Comparison of ENCODE assay signal across 8 cellular contexts in the genomic region with DNA sequence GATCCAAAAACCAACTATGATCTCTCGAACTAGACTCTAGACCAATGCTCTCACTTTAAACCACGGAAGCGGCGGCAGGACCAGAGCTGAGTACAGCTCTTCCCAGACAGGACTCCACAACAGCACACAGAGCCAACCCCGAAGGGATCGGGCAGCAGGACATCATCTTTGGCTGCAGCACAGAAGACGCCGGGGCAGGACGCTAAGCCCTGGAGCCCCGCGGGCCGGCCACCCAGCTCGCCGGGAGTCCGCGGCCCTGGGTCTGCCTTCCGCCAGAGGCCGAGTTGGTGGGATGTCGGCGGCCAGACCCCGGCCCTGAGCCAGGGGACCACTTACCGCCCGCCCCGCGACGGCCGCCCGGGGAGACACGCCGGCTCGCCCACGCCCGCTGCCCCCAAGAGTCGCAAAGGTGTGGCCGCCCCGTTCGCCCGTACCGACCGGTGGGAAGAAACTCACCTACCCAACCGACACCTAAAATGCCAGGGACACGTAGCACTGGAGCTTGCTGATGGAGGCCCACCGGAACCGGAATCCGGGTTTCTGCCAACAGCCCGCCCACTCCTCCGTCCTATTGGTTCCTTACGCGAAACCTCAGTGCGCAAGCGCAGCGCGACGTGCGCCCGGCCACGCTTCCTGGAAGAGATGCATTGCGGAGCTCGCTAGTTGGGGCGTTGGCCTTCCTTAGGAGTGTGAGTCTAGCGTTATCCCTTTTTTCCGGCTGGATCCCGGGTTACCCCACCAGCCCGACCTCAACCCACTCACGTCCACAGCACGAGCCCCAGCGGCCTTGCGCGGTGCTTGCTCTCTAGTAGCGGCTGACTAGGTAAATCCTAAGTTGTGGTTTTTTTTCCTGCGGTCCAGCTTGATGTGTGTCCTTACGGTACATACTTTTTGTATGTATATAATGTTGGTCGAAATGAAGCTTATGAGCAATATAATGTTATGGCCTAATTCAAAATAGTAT. TPM values are rescaled to one million over a fixed set of nuclear protein-coding genes. Genes with fewer than 3 reads are reported as not detected.
DNase-seq lines count a peak whose midpoint lies in the region; ATAC-seq and TF ChIP-seq lines count a peak whose summit lies in the region.

SEC61G (minus strand) TSS at position 510 of the 964 bp plus-strand sequence. CDS start 1,623 bp downstream, outside the sequence.

- no peaks in the 10 kb centered on the region for H3K27me3 ChIP-seq in SK-N-SH (ENCODE audit: insufficient read depth)

- H3K9me3 ChIP-seq in SK-N-SH, result no peaks in the 10 kb centered on the region

- H3K4me1 ChIP-seq in SK-N-SH (ENCODE audit: control insufficient read depth in 1 of 2, insufficient read depth in 2 of 2, low read depth in 1 of 2, low read length in 1 of 2), result peaks cover 7 to 15% of the 10 kb centered on the region in 2 experiments; a peak in 3 of 4 replicates

- peak within 1 kb of the TSS; percentile 93 for H3K9ac ChIP-seq in SK-N-SH

- TF ChIP-seq EP300 in SK-N-SH (IDR thresholded peaks at IDR 0.05; ENCODE audit: borderline replicate concordance in 1 of 2, low read depth in 1 of 2, low read length in 1 of 2), result no peak

- peaks cover 41% of the 10 kb centered on the region for H4K20me1 ChIP-seq in SK-N-SH (ENCODE audit: insufficient read depth)

- POLR2A ChIA-PET in SK-N-SH (lab: Yijun Ruan, JAX), result interaction anchor here (0.9 to 2.5 kb wide), 9 partner anchors 9 to 656 kb away, joined by 3 to 19 read pairs (median 5); partner anchors contain the start of gene LANCL2

- H3K4me3 ChIP-seq in SK-N-SH (ENCODE audit: low read depth in 2 of 2, low read length in 1 of 2), result peak within 1 kb of the TSS; percentile 84 to 100

- H3K4me2 ChIP-seq in SK-N-SH, result peak within 1 kb of the TSS; percentile 81

- 1% methylated on average over 39 of the region's 73 CpGs for WGBS in SK-N-SH (ENCODE audit: low lambda C conversion rate)

- H2AFZ ChIP-seq in SK-N-SH (ENCODE audit: low read depth), result peak within 1 kb of the TSS; percentile 76

- ATAC-seq in HG02571 (IDR thresholded peaks at IDR 0.05; ENCODE audit: unreplicated experiment), result peak; percentile 93

- H3F3A ChIP-seq in SK-N-SH (replicated peaks; ENCODE audit: insufficient read depth), result peaks cover 6% of the 10 kb centered on the region

- peaks cover 29 to 33% of the 10 kb centered on the region in 2 experiments for H3K36me3 ChIP-seq in SK-N-SH (replicated peaks in 1 of 2; ENCODE audit: control insufficient read depth in 1 of 2, insufficient read depth in 2 of 2, low read length in 1 of 2)

- CTCF ChIA-PET in SK-N-SH (lab: Yijun Ruan, JAX), result interaction anchor here (0.8 to 8.0 kb wide), 6 partner anchors 8 to 496 kb away, joined by 3 to 67 read pairs (median 4); no protein-coding TSS in a partner anchor

- TF ChIP-seq CTCF in SK-N-SH (IDR thresholded peaks at IDR 0.05), result no peak

- H3K9me2 ChIP-seq in SK-N-SH, result no peaks in the 10 kb centered on the region

- DNase-seq in GM04504 (ENCODE audit: low read depth) (peak; percentile 92), NCI-H1048 (lab: John Stamatoyannopoulos, UW) (peak; percentile 94), SK-N-SH (peak; percentile 98), germinal center (ENCODE audit: low spot score) (peak; percentile 92), non-pigmented ciliary epithelial cell (ENCODE audit: low read depth) (peak; percentile 88), superior temporal gyrus (ENCODE audit: extremely low spot score) (peak; percentile 98)
- DNase-seq in activated naive CD4-positive, alpha-beta T cell treated with anti-CD3 and anti-CD28 coated beads, Interleukin-2, amount 50 U/mL, for 16 hours, result peak; percentile 96

- peaks cover 61% of the 10 kb centered on the region for H3K79me2 ChIP-seq in SK-N-SH (ENCODE audit: insufficient read depth)

- peak within 1 kb of the TSS; percentile 82 to 97 for H3K27ac ChIP-seq in SK-N-SH (ENCODE audit: low read depth in 2 of 2, low read length in 1 of 2)

- no peak for TF ChIP-seq RAD21 in SK-N-SH (IDR thresholded peaks at IDR 0.05; ENCODE audit: low read length)

TF ChIP-seq in SK-N-SH, 30 proteins besides CTCF, POLR2A, EP300 and RAD21 (continues in another document):
- TF ChIP-seq EZH2phosphoT487 (IDR thresholded peaks at IDR 0.05; ENCODE audit: borderline replicate concordance, low read depth) (no peak), MXI1 (IDR thresholded peaks at IDR 0.05; ENCODE audit: low read depth, low read length) (peak; percentile 98), TCF12 (IDR thresholded peaks at IDR 0.05) (no peak), FOSL2 (IDR thresholded peaks at IDR 0.05; ENCODE audit: borderline replicate concordance, low read depth) (no peak), CHD2 (IDR thresholded peaks at IDR 0.05; ENCODE audit: low read length, partially characterized antibody) (peak; percentile 93), MEF2A (IDR thresholded peaks at IDR 0.05; ENCODE audit: borderline replicate concordance, low read depth) (no peak), RFX5 (IDR thresholded peaks at IDR 0.05; ENCODE audit: low read length) (no peak), TEAD4 (IDR thresholded peaks at IDR 0.05; ENCODE audit: borderline replicate concordance, insufficient read depth) (no peak), SMC3 (IDR thresholded peaks at IDR 0.05; ENCODE audit: low read depth, low read length) (no peak), GATA2 (CRISPR knock-in tag; IDR thresholded peaks at IDR 0.05) (no peak), NRF1 (IDR thresholded peaks at IDR 0.05; ENCODE audit: low read depth, low read length) (peak; percentile 99), NFIC (IDR thresholded peaks at IDR 0.05; ENCODE audit: borderline replicate concordance) (no peak), USF1 (IDR thresholded peaks at IDR 0.05; ENCODE audit: borderline replicate concordance, low read depth) (no peak; the same call in 1 of the 2 replicates), RCOR1 (IDR thresholded peaks at IDR 0.05; ENCODE audit: low read length) (peak; percentile 34; the same call in 1 of the 2 replicates), SIN3A (IDR thresholded peaks at IDR 0.05; ENCODE audit: borderline replicate concordance, low read depth, low read length) (peak; percentile 64; the same call in 1 of the 2 replicates), RXRA (IDR thresholded peaks at IDR 0.05; ENCODE audit: borderline replicate concordance, low read depth) (no peak), POLR2AphosphoS5 (IDR thresholded peaks at IDR 0.05; ENCODE audit: low read depth, low read length) (peak; percentile 99), TAF1 (IDR thresholded peaks at IDR 0.05; ENCODE audit: borderline replicate concordance, low read depth, low read length) (peak; percentile 98), ELF1 (IDR thresholded peaks at IDR 0.05) (peak; percentile 98)
- TF ChIP-seq, protein P1, sequence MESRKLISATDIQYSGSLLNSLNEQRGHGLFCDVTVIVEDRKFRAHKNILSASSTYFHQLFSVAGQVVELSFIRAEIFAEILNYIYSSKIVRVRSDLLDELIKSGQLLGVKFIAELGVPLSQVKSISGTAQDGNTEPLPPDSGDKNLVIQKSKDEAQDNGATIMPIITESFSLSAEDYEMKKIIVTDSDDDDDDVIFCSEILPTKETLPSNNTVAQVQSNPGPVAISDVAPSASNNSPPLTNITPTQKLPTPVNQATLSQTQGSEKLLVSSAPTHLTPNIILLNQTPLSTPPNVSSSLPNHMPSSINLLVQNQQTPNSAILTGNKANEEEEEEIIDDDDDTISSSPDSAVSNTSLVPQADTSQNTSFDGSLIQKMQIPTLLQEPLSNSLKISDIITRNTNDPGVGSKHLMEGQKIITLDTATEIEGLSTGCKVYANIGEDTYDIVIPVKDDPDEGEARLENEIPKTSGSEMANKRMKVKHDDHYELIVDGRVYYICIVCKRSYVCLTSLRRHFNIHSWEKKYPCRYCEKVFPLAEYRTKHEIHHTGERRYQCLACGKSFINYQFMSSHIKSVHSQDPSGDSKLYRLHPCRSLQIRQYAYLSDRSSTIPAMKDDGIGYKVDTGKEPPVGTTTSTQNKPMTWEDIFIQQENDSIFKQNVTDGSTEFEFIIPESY (IDR thresholded peaks at IDR 0.05; ENCODE audit: borderline replicate concordance, low read depth), result no peak
- TF ChIP-seq, protein P2, sequence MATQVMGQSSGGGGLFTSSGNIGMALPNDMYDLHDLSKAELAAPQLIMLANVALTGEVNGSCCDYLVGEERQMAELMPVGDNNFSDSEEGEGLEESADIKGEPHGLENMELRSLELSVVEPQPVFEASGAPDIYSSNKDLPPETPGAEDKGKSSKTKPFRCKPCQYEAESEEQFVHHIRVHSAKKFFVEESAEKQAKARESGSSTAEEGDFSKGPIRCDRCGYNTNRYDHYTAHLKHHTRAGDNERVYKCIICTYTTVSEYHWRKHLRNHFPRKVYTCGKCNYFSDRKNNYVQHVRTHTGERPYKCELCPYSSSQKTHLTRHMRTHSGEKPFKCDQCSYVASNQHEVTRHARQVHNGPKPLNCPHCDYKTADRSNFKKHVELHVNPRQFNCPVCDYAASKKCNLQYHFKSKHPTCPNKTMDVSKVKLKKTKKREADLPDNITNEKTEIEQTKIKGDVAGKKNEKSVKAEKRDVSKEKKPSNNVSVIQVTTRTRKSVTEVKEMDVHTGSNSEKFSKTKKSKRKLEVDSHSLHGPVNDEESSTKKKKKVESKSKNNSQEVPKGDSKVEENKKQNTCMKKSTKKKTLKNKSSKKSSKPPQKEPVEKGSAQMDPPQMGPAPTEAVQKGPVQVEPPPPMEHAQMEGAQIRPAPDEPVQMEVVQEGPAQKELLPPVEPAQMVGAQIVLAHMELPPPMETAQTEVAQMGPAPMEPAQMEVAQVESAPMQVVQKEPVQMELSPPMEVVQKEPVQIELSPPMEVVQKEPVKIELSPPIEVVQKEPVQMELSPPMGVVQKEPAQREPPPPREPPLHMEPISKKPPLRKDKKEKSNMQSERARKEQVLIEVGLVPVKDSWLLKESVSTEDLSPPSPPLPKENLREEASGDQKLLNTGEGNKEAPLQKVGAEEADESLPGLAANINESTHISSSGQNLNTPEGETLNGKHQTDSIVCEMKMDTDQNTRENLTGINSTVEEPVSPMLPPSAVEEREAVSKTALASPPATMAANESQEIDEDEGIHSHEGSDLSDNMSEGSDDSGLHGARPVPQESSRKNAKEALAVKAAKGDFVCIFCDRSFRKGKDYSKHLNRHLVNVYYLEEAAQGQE (IDR thresholded peaks at IDR 0.05; ENCODE audit: low read depth, low read length), result peak; percentile 52; the same call in 1 of the 2 replicates

RNA-seq across cellular contexts. Expression of gene SEC61G, which starts in this region (rescaled TPM):
- polyA plus RNA-seq in SK-N-SH (2012; rRNA removed), result 229 and 314 TPM in 2 replicates
- 488 and 629 TPM in 2 replicates for polyA plus RNA-seq in SK-N-SH (2012; cell fraction: cytosol; rRNA removed)
- 35.7 and 75.0 TPM in 2 replicates for polyA plus RNA-seq in SK-N-SH (2012; cell fraction: nucleus; rRNA removed)

Comparison
In these comparisons a context has a peak if more than half of its experiments do, and no peak if none do; other contexts are left out.
1. Peak in every context shown above with its lines: DNase-seq, ATAC-seq, H3K4me3 ChIP-seq and H3K27ac ChIP-seq.